In the genomic region with DNA sequence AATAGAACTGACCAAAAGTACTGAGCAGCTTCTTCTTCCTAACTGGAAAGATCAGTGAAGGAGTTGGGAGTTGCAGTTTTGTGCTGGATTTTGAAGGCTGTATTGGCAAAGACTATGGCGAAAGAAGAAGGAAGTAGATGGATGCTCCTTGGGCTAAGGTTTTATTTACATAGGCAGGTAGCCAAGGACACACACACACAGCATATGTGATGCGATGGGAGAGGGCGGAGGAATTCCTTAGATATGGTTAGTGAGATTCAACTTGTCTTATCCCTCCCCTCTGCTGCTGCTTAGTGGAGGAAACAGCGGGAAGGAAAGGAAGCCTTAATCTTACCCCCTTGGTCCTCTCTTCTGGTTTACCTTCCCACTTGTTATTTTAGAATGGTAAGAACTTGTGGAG, we compare ENCODE assay signal across 14 cellular contexts.
A peak's percentile ranks its signal among the peaks of the same experiment; 100 is the strongest.
DNase-seq lines count a peak whose midpoint lies in the region; ATAC-seq and TF ChIP-seq lines count a peak whose summit lies in the region.
"Had no signal": no experiment of that assay in that cellular context is flagged by ENCODE, and none has a peak within 500 bp of the region (broad histone marks: within the 10 kb centered on the region; RNA-seq: fewer than 3 reads in every experiment).

No MANE protein-coding gene starts in this region.

- WGBS in prostate gland = 51% methylated on average over 4 of the region's 4 CpGs

- no peak for TF ChIP-seq POLR2A in prostate gland (IDR thresholded peaks at IDR 0.05)

- no peaks in the 10 kb centered on the region for H3K36me3 ChIP-seq in fibroblast of lung (ENCODE audit: control insufficient read depth, insufficient read depth, low read length)
- no peaks in the 10 kb centered on the region for H3K36me3 ChIP-seq in prostate gland
- H3K36me3 ChIP-seq: lower lobe of right lung had no signal

- no peak for ATAC-seq in HG03025 (IDR thresholded peaks at IDR 0.05; ENCODE audit: low FRiP score, unreplicated experiment)
- ATAC-seq: lower lobe of right lung had no signal

- no peak overlapping the region for H3K9ac ChIP-seq in fibroblast of lung (ENCODE audit: insufficient read depth, low read length)
- H3K9ac ChIP-seq: parathyroid adenoma had no signal

- POLR2A ChIA-PET in RWPE1 (lab: Yijun Ruan, JAX; ENCODE audit: low non-redundant PET) = no interaction called here

- H3K4me1 ChIP-seq in fibroblast of lung (ENCODE audit: control insufficient read depth, extremely low read depth, insufficient read depth, low read length) = no peaks in the 10 kb centered on the region
- no peaks in the 10 kb centered on the region for H3K4me1 ChIP-seq in prostate gland (replicated peaks)
- H3K4me1 ChIP-seq: lower lobe of right lung had no signal

- CTCF ChIA-PET in RWPE1 (lab: Yijun Ruan, JAX) = no interaction called here

- H3K27ac ChIP-seq in RWPE1 (peak overlapping the region; percentile 67), fibroblast of lung (ENCODE audit: insufficient read depth, low read length) (no peak overlapping the region), prostate gland (no peak overlapping the region)
- H3K27ac ChIP-seq: 22Rv1, lower lobe of right lung, parathyroid adenoma had no signal

- intact Hi-C loops in prostate gland (cut with DNase I) = loop anchor here (5.0 kb wide), 1 partner anchor 150 kb away; no protein-coding TSS in a partner anchor

- H3K4me2 ChIP-seq in fibroblast of lung (ENCODE audit: extremely low read depth, insufficient read depth, low read length) = no peak overlapping the region

- H4K20me1 ChIP-seq in fibroblast of lung (ENCODE audit: control insufficient read depth, extremely low read depth, insufficient read depth, low read length) = no peaks in the 10 kb centered on the region

- no peak for TF ChIP-seq CTCF in RWPE1 (conservative IDR thresholded peaks at IDR 0.05; ENCODE audit: low read depth)
- TF ChIP-seq CTCF in fibroblast of lung (conservative IDR thresholded peaks at IDR 0.05 in 1 of 2, IDR thresholded peaks at IDR 0.05 in 1 of 2; ENCODE audit: low read depth in 1 of 2, low read length in 2 of 2) = no peak
- TF ChIP-seq CTCF in prostate gland (IDR thresholded peaks at IDR 0.05) = no peak

- H3K9me3 ChIP-seq in fibroblast of lung (ENCODE audit: control insufficient read depth, insufficient read depth, low read depth, low read length) = no peaks in the 10 kb centered on the region
- H3K9me3 ChIP-seq in prostate gland = no peaks in the 10 kb centered on the region
- H3K9me3 ChIP-seq: lower lobe of right lung had no signal

- H3K27me3 ChIP-seq in fibroblast of lung (ENCODE audit: control insufficient read depth, insufficient read depth, low read length) (no peaks in the 10 kb centered on the region), prostate gland (replicated peaks; ENCODE audit: insufficient read depth) (no peaks in the 10 kb centered on the region)

- H3K4me3 ChIP-seq in fibroblast of lung (replicated peaks in 1 of 4; ENCODE audit: control extremely low read depth in 1 of 4, insufficient read depth in 1 of 4, low read depth in 3 of 4, low read length in 4 of 4) (no peak overlapping the region), prostate gland (no peak overlapping the region)
- H3K4me3 ChIP-seq: lower lobe of right lung had no signal

- DNase-seq in DMS 273 (lab: John Stamatoyannopoulos, UW; ENCODE audit: unreplicated experiment) (peak; percentile 27), DMS 273 treated with DMSO at 0.1 percent for 48 hours (lab: John Stamatoyannopoulos, UW) (no peak), RWPE1 (ENCODE audit: low spot score) (peak; percentile 64), fibroblast of lung (ENCODE audit: low read depth in 2 of 2) (peak; percentile 84 to 87), prostate gland (ENCODE audit: low spot score) (peak; percentile 10), H4 (ENCODE audit: low spot score) (no peak), mesenteric fat pad (ENCODE audit: low spot score) (no peak)
- DNase-seq: Kasumi-1, lower lobe of right lung, NCI-H345, SIG-M5 had no signal

- H2AFZ ChIP-seq in fibroblast of lung (ENCODE audit: low read length) = no peak overlapping the region
- H2AFZ ChIP-seq: parathyroid adenoma had no signal

- H3K79me2 ChIP-seq in fibroblast of lung (ENCODE audit: control insufficient read depth, insufficient read depth, low read length) = no peaks in the 10 kb centered on the region
- H3K79me2 ChIP-seq: parathyroid adenoma had no signal

Comparison
In these comparisons a context has a peak if more than half of its experiments do, and no peak if none do; other contexts are left out.
1. DNase-seq: peak in DMS 273 (single experiment), RWPE1 (single experiment), fibroblast of lung (2 of 2) and prostate gland (single experiment); none in DMS 273 treated with DMSO at 0.1 percent for 48 hours (single experiment), H4 (single experiment) and mesenteric fat pad (single experiment).